ENCODE assay signal across 16 cellular contexts in genomic region chr9:17744786-17745185, GRCh38.
DNase-seq lines count a peak whose midpoint lies in the region; ATAC-seq and TF ChIP-seq lines count a peak whose summit lies in the region.
"Had no signal": no experiment of that assay in that cellular context is flagged by ENCODE, and none has a peak within 500 bp of the region (broad histone marks: within the 10 kb centered on the region; RNA-seq: fewer than 3 reads in every experiment).

No MANE protein-coding gene starts in this region.

- DNase-seq in GM23338 (ENCODE audit: low spot score) (peak; percentile 77), PC-3 (peak; percentile 53), endodermal cell (peak; percentile 82), mesendoderm (peak; percentile 62), NCI-H187 (lab: John Stamatoyannopoulos, UW) (no peak), NCI-H1417 (lab: John Stamatoyannopoulos, UW) (no peak)
- DNase-seq in stimulated activated CD4-positive, alpha-beta T cell treated with anti-CD3 and anti-CD28 coated beads, Interleukin-4, amount 100 ng/mL, for 24 hours, result no peak
- DNase-seq in activated CD4-positive, alpha-beta T cell treated with anti-CD3 and anti-CD28 coated beads, Interleukin-2, amount 10 ng/mL, durations not matched to agents 24 days and 14 days, result no peak
- DNase-seq: activated CD4-positive, alpha-beta T cell treated with anti-CD3 and anti-CD28 coated beads for 1 hour; CD8-positive, alpha-beta memory T cell; kidney; NCI-H1092 treated with DMSO at 0.1 percent for 48 hours; NCI-H524 treated with DMSO at 0.1 percent for 48 hours; SIG-M5; thyroid gland had no signal

- CTCF ChIA-PET in PC-3 (lab: Charles Lee), result no interaction called here

- H3K27me3 ChIP-seq in GM23338 (ENCODE audit: insufficient read depth) (no peaks in the 10 kb centered on the region), PC-3 (ENCODE audit: low read length) (no peaks in the 10 kb centered on the region), endodermal cell (ENCODE audit: control insufficient read depth, insufficient read depth, low read length, poor library complexity, severe bottlenecking) (no peaks in the 10 kb centered on the region), mesendoderm (ENCODE audit: insufficient read depth, low read length, poor library complexity) (no peaks in the 10 kb centered on the region)
- H3K27me3 ChIP-seq: thyroid gland had no signal

- ATAC-seq in GM23338 (peak; percentile 79), PC-3 (no peak)

- H3K27ac ChIP-seq in GM23338 (ENCODE audit: low read depth) (no peak overlapping the region), PC-3 (ENCODE audit: low read length) (no peak overlapping the region), endodermal cell (ENCODE audit: low read depth, low read length) (no peak overlapping the region), mesendoderm (ENCODE audit: low read depth, low read length) (no peak overlapping the region)
- H3K27ac ChIP-seq: thyroid gland had no signal

- H4K5ac ChIP-seq in mesendoderm (ENCODE audit: low read length), result no peak overlapping the region

- intact Hi-C loops in PC-3 (cut with micrococcal nuclease), result loop anchor here (10.0 kb wide), 1 partner anchor 110 kb away; no protein-coding TSS in a partner anchor
- intact Hi-C loops in activated CD4-positive, alpha-beta T cell treated with anti-CD3 and anti-CD28 coated beads, Interleukin-2, amount 10 ng/mL, durations not matched to agents 24 days and 14 days (cut with micrococcal nuclease), result no loop called here

- H3K36me3 ChIP-seq in GM23338 (ENCODE audit: insufficient read depth) (no peaks in the 10 kb centered on the region), PC-3 (ENCODE audit: low read depth, low read length) (no peaks in the 10 kb centered on the region), endodermal cell (ENCODE audit: control insufficient read depth, insufficient read depth, low read length) (no peaks in the 10 kb centered on the region), mesendoderm (ENCODE audit: control insufficient read depth, insufficient read depth, low read length) (no peaks in the 10 kb centered on the region)
- H3K36me3 ChIP-seq: thyroid gland had no signal

- H3K23ac ChIP-seq in mesendoderm (ENCODE audit: low read length), result no peak overlapping the region

- H2AFZ ChIP-seq in GM23338, result no peak overlapping the region
- no peak overlapping the region for H2AFZ ChIP-seq in PC-3 (ENCODE audit: low read length)

- no peak overlapping the region for H3K4me2 ChIP-seq in GM23338
- no peak overlapping the region for H3K4me2 ChIP-seq in PC-3 (ENCODE audit: low read length)
- H3K4me2 ChIP-seq in mesendoderm (ENCODE audit: low read length), result no peak overlapping the region

- TF ChIP-seq CTCF in GM23338 (conservative IDR thresholded peaks at IDR 0.05; ENCODE audit: low read depth in 2 of 2), result no peak
- no peak for TF ChIP-seq CTCF in PC-3 (conservative IDR thresholded peaks at IDR 0.05; ENCODE audit: low read depth, low read length)
- no peak for TF ChIP-seq CTCF in endodermal cell (conservative IDR thresholded peaks at IDR 0.05)

- H2BK5ac ChIP-seq in mesendoderm (ENCODE audit: low read length), result no peak overlapping the region

- no peak overlapping the region for H3K18ac ChIP-seq in mesendoderm (ENCODE audit: low read length)

- H3K27ac Mint-ChIP-seq in GM23338 (no peak overlapping the region), endodermal cell (no peak overlapping the region)
- no peak overlapping the region for H3K27ac Mint-ChIP-seq in activated CD4-positive, alpha-beta T cell treated with anti-CD3 and anti-CD28 coated beads, Interleukin-2, amount 10 ng/mL, durations not matched to agents 24 days and 14 days
- H3K27ac Mint-ChIP-seq: nephron had no signal

- H3K9me2 ChIP-seq in GM23338 (ENCODE audit: insufficient read depth) (no peaks in the 10 kb centered on the region), PC-3 (replicated peaks; ENCODE audit: low read length) (no peaks in the 10 kb centered on the region)

- no peak overlapping the region for H2BK15ac ChIP-seq in mesendoderm (replicated peaks; ENCODE audit: low read depth)

- no peak overlapping the region for H3K56ac ChIP-seq in mesendoderm (ENCODE audit: low read length)

- H3K4me3 Mint-ChIP-seq in GM23338 (no peak overlapping the region), endodermal cell (no peak overlapping the region)
- no peak overlapping the region for H3K4me3 Mint-ChIP-seq in activated CD4-positive, alpha-beta T cell treated with anti-CD3 and anti-CD28 coated beads, Interleukin-2, amount 10 ng/mL, durations not matched to agents 24 days and 14 days
- H3K4me3 Mint-ChIP-seq: CD8-positive, alpha-beta memory T cell; nephron had no signal

- H3K9ac ChIP-seq in PC-3 (ENCODE audit: low read length) (no peak overlapping the region), endodermal cell (ENCODE audit: extremely low read depth, low read length, poor library complexity, severe bottlenecking) (no peak overlapping the region), mesendoderm (ENCODE audit: low read length) (no peak overlapping the region)

- H3K36me3 Mint-ChIP-seq in GM23338 (ENCODE audit: low read depth), result no peaks in the 10 kb centered on the region
- H3K36me3 Mint-ChIP-seq in endodermal cell (ENCODE audit: low read depth), result no peaks in the 10 kb centered on the region
- no peaks in the 10 kb centered on the region for H3K36me3 Mint-ChIP-seq in activated CD4-positive, alpha-beta T cell treated with anti-CD3 and anti-CD28 coated beads, Interleukin-2, amount 10 ng/mL, durations not matched to agents 24 days and 14 days (ENCODE audit: low read depth)
- H3K36me3 Mint-ChIP-seq: CD8-positive, alpha-beta memory T cell had no signal

- no peaks in the 10 kb centered on the region for H3K9me3 ChIP-seq in PC-3 (ENCODE audit: low read length)
- no peaks in the 10 kb centered on the region for H3K9me3 ChIP-seq in endodermal cell (ENCODE audit: control insufficient read depth, low read length)
- H3K9me3 ChIP-seq: thyroid gland had no signal

- H3K4me1 ChIP-seq in GM23338 (ENCODE audit: insufficient read depth) (0 out of 2 replicates have a peak, but pooled peaks cover 7% of the 10 kb centered on the region), PC-3 (ENCODE audit: insufficient read depth, low read length) (peaks cover 8% of the 10 kb centered on the region), endodermal cell (ENCODE audit: control insufficient read depth, insufficient read depth, low read length) (no peaks in the 10 kb centered on the region), mesendoderm (ENCODE audit: control insufficient read depth, low read depth, low read length) (no peaks in the 10 kb centered on the region)
- H3K4me1 ChIP-seq: thyroid gland had no signal

- H3K9me3 Mint-ChIP-seq in GM23338 (no peaks in the 10 kb centered on the region), endodermal cell (no peaks in the 10 kb centered on the region)
- H3K9me3 Mint-ChIP-seq in activated CD4-positive, alpha-beta T cell treated with anti-CD3 and anti-CD28 coated beads, Interleukin-2, amount 10 ng/mL, durations not matched to agents 24 days and 14 days, result peaks cover 9% of the 10 kb centered on the region
- H3K9me3 Mint-ChIP-seq: nephron had no signal

- H3K4ac ChIP-seq in mesendoderm (ENCODE audit: low read depth, low read length), result no peak overlapping the region

- H3K79me1 ChIP-seq in mesendoderm (ENCODE audit: low read length), result no peaks in the 10 kb centered on the region

- WGBS in endodermal cell (ENCODE audit: insufficient coverage in 1 of 2, insufficient read length in 1 of 2), 2 experiments, result 13% methylated on average over 2 of the region's 3 CpGs; no CpG with 5 or more reads in 1 of the 2 experiments
- WGBS in mesendoderm (ENCODE audit: extremely low coverage, insufficient coverage, low lambda C conversion rate), result no CpG with 5 or more reads among the region's 3 CpGs

- H4K20me1 ChIP-seq in GM23338 (replicated peaks; ENCODE audit: insufficient read depth), result 0 out of 2 replicates have a peak, but pooled peaks cover 4% of the 10 kb centered on the region
- 0 out of 2 replicates have a peak, but pooled peaks cover 4% of the 10 kb centered on the region for H4K20me1 ChIP-seq in PC-3 (ENCODE audit: low read length)

- H3F3A ChIP-seq in GM23338 (replicated peaks; ENCODE audit: low read depth) (no peaks in the 10 kb centered on the region), PC-3 (ENCODE audit: low read length, unreplicated experiment) (no peaks in the 10 kb centered on the region)

- H2BK120ac ChIP-seq in mesendoderm (ENCODE audit: low read depth, low read length), result no peak overlapping the region

- peaks cover 6% of the 10 kb centered on the region for H3K4me1 Mint-ChIP-seq in GM23338
- peaks cover 2% of the 10 kb centered on the region for H3K4me1 Mint-ChIP-seq in endodermal cell
- no peaks in the 10 kb centered on the region for H3K4me1 Mint-ChIP-seq in activated CD4-positive, alpha-beta T cell treated with anti-CD3 and anti-CD28 coated beads, Interleukin-2, amount 10 ng/mL, durations not matched to agents 24 days and 14 days
- H3K4me1 Mint-ChIP-seq: CD8-positive, alpha-beta memory T cell had no signal

- H3K27me3 Mint-ChIP-seq in GM23338 (ENCODE audit: insufficient read depth, low read depth, poor library complexity) (peaks cover 2% of the 10 kb centered on the region), endodermal cell (ENCODE audit: insufficient read depth) (no peaks in the 10 kb centered on the region)
- H3K27me3 Mint-ChIP-seq in activated CD4-positive, alpha-beta T cell treated with anti-CD3 and anti-CD28 coated beads, Interleukin-2, amount 10 ng/mL, durations not matched to agents 24 days and 14 days, result no peaks in the 10 kb centered on the region
- H3K27me3 Mint-ChIP-seq: CD8-positive, alpha-beta memory T cell had no signal

- H3K79me2 ChIP-seq in GM23338 (replicated peaks; ENCODE audit: insufficient read depth), result no peaks in the 10 kb centered on the region
- H3K79me2 ChIP-seq in PC-3 (ENCODE audit: low read length), result no peaks in the 10 kb centered on the region
- no peaks in the 10 kb centered on the region for H3K79me2 ChIP-seq in mesendoderm (ENCODE audit: control insufficient read depth, insufficient read depth, low read length)

- no peak overlapping the region for H4K8ac ChIP-seq in mesendoderm (ENCODE audit: low read depth, low read length)

- no peak overlapping the region for H3K4me3 ChIP-seq in GM23338
- H3K4me3 ChIP-seq in PC-3 (ENCODE audit: low read length), result no peak overlapping the region
- H3K4me3 ChIP-seq in endodermal cell (ENCODE audit: low read length), result no peak overlapping the region
- no peak overlapping the region for H3K4me3 ChIP-seq in mesendoderm (ENCODE audit: low read length)
- H3K4me3 ChIP-seq: thyroid gland had no signal

- no peak overlapping the region for H2AK5ac ChIP-seq in mesendoderm (ENCODE audit: low read length)

- BruUV-seq in PC-3 (replicated peaks; lab: Mats Ljungman, UMichigan), result no TSS peak

- POLR2A ChIA-PET in PC-3 (lab: Charles Lee; ENCODE audit: unreplicated experiment), result no interaction called here

Comparison
In these comparisons a context has a peak if more than half of its experiments do, and no peak if none do; other contexts are left out.
1. DNase-seq: peak in GM23338 (single experiment), PC-3 (single experiment), endodermal cell (single experiment) and mesendoderm (single experiment); none in NCI-H187 (0 of 2), stimulated activated CD4-positive, alpha-beta T cell treated with anti-CD3 and anti-CD28 coated beads, Interleukin-4, amount 100 ng/mL, for 24 hours (single experiment), activated CD4-positive, alpha-beta T cell treated with anti-CD3 and anti-CD28 coated beads, Interleukin-2, amount 10 ng/mL, durations not matched to agents 24 days and 14 days (single experiment) and NCI-H1417 (0 of 3).